Comparison of ENCODE assay signal across 8 cellular contexts in genomic region chr14:74945261-74945851, GRCh38. TPM values are rescaled to one million over a fixed set of nuclear protein-coding genes. Genes with fewer than 3 reads are reported as not detected.
DNase-seq lines count a peak whose midpoint lies in the region; ATAC-seq, FAIRE-seq and TF ChIP-seq lines count a peak whose summit lies in the region.

No MANE protein-coding gene starts in this region.

- DNase-seq in SKM-1 treated with dmso at 0.1 percent for 144 hours (lab: John Stamatoyannopoulos, UW; ENCODE audit: unreplicated experiment) (peak; percentile 20), SKM-1 (lab: John Stamatoyannopoulos, UW; ENCODE audit: unreplicated experiment) (no peak), Karpas-422 (peak; percentile 86), brain microvascular endothelial cell (no peak), nephron progenitor cell (peak; percentile 72), RCC 7860 (ENCODE audit: low spot score) (no peak), small intestine (no peak)

- H3K9me3 ChIP-seq in Karpas-422 (ENCODE audit: low read length): no peaks in the 10 kb centered on the region
- no peaks in the 10 kb centered on the region for H3K9me3 ChIP-seq in small intestine (ENCODE audit: control insufficient read depth, low read depth)

- H3K27ac ChIP-seq in Karpas-422 (ENCODE audit: low read length) (peak overlapping the region; percentile 75), brain microvascular endothelial cell (no peak overlapping the region), small intestine (ENCODE audit: low read depth in 1 of 2, low read length in 1 of 2) (no peak overlapping the region)

- H3K36me3 ChIP-seq in Karpas-422 (ENCODE audit: insufficient read depth, low read length): no peaks in the 10 kb centered on the region
- H3K36me3 ChIP-seq in brain microvascular endothelial cell (replicated peaks): no peaks in the 10 kb centered on the region
- H3K36me3 ChIP-seq in small intestine (ENCODE audit: control insufficient read depth in 2 of 2, insufficient read depth in 2 of 2, low read length in 2 of 2): no peaks in the 10 kb centered on the region

- peak overlapping the region; percentile 70 for H3K4me2 ChIP-seq in Karpas-422 (ENCODE audit: low read depth, low read length, poor library complexity, severe bottlenecking)

- ATAC-seq in activated CD4-positive, CD25-positive, alpha-beta regulatory T cell treated with anti-CD3 and anti-CD28 coated beads, Interleukin-2, amount 50 U/mL, for 24 hours: no peak

- peaks cover 18% of the 10 kb centered on the region for H3K36me3 Mint-ChIP-seq in nephron progenitor cell (ENCODE audit: low read depth)

- H3K4me1 ChIP-seq in Karpas-422 (ENCODE audit: low read length) (peaks cover 64% of the 10 kb centered on the region), small intestine (ENCODE audit: control insufficient read depth in 2 of 2, insufficient read depth in 1 of 2, low read depth in 1 of 2, low read length in 1 of 2) (no peaks in the 10 kb centered on the region)

- 75 to 82% (median 77%) methylated on average over 17 of the region's 17 CpGs for WGBS in small intestine, 3 donors

- H3K9ac ChIP-seq in Karpas-422 (ENCODE audit: low read length): peak overlapping the region; percentile 72

- no peaks in the 10 kb centered on the region for H3K9me3 Mint-ChIP-seq in nephron progenitor cell

- peak; percentile 79 for TF ChIP-seq CTCF in brain microvascular endothelial cell (IDR thresholded peaks at IDR 0.05; ENCODE audit: low read depth, low read length, missing control alignments)
- TF ChIP-seq CTCF in nephron progenitor cell (IDR thresholded peaks at IDR 0.05): peak; percentile 61

- peaks cover 48% of the 10 kb centered on the region for H3K4me1 Mint-ChIP-seq in nephron progenitor cell

- H3K4me3 Mint-ChIP-seq in nephron progenitor cell: no peak overlapping the region

- no peak for FAIRE-seq in RCC 7860 (lab: Jason Lieb, UNC)
- FAIRE-seq in small intestine (lab: Jason Lieb, UNC): no peak

- in situ Hi-C loops in brain microvascular endothelial cell (cut with HindIII; ENCODE audit: low pct_ligation_motif_present, low sequenced_read_pairs): no loop called here

- no peaks in the 10 kb centered on the region for H4K20me1 ChIP-seq in Karpas-422 (ENCODE audit: insufficient read depth, low read depth, low read length)

- no peaks in the 10 kb centered on the region for H3K79me2 ChIP-seq in Karpas-422 (ENCODE audit: low read length)

- H3K4me3 ChIP-seq in Karpas-422 (ENCODE audit: low read length) (peak overlapping the region; percentile 63), brain microvascular endothelial cell (ENCODE audit: low read depth, low read length) (no peak overlapping the region), small intestine (ENCODE audit: low read depth in 1 of 2, low read length in 2 of 2) (no peak overlapping the region)

- peak overlapping the region; percentile 52 for H2AFZ ChIP-seq in Karpas-422 (ENCODE audit: low read length)

- H3K27me3 ChIP-seq in Karpas-422 (ENCODE audit: low read length): no peaks in the 10 kb centered on the region
- no peaks in the 10 kb centered on the region for H3K27me3 ChIP-seq in brain microvascular endothelial cell (replicated peaks)
- no peaks in the 10 kb centered on the region for H3K27me3 ChIP-seq in small intestine (ENCODE audit: control insufficient read depth in 2 of 2, insufficient read depth in 2 of 2, low read length in 2 of 2)

- H3K27me3 Mint-ChIP-seq in nephron progenitor cell (ENCODE audit: low read depth, poor library complexity): no peaks in the 10 kb centered on the region

- no peaks in the 10 kb centered on the region for H3K9me2 ChIP-seq in Karpas-422 (replicated peaks; ENCODE audit: insufficient read depth, low read length)

- no peak overlapping the region for H3K27ac Mint-ChIP-seq in nephron progenitor cell

RNA-seq across cellular contexts. Expression of gene PGF, which starts 10.0 kb away (rescaled TPM):
- 3.5 and 8.3 TPM in 2 replicates for total RNA-seq in Karpas-422 (2014; rRNA removed; shearing (Covaris generic); ENCODE audit: low replicate concordance)
- 10 to 100 TPM in 1 of 3 donors, 1 to 10 TPM in 2; 1.6 to 14.0 (median 3.2) TPM for polyA plus RNA-seq in small intestine

RNA-seq across cellular contexts. Expression of gene RPS6KL1, which starts 22.3 kb away (rescaled TPM):
- total RNA-seq in Karpas-422 (2014; rRNA removed; shearing (Covaris generic); ENCODE audit: low replicate concordance): 34.3 and 60.2 TPM in 2 replicates
- 1 to 10 TPM; 1.8 to 3.5 (median 3.4) TPM for polyA plus RNA-seq in small intestine

RNA-seq across cellular contexts. Expression of gene EIF2B2, which starts 57.4 kb away (rescaled TPM):
- 86.5 and 106 TPM in 2 replicates for total RNA-seq in Karpas-422 (2014; rRNA removed; shearing (Covaris generic); ENCODE audit: low replicate concordance)
- polyA plus RNA-seq in small intestine: 10 to 100 TPM; 41.8 to 50.8 (median 47.8) TPM

Comparison
In these comparisons a context has a peak if more than half of its experiments do, and no peak if none do; other contexts are left out.
1. DNase-seq: peak in SKM-1 treated with dmso at 0.1 percent for 144 hours (single experiment), Karpas-422 (single experiment) and nephron progenitor cell (single experiment); none in SKM-1 (single experiment), brain microvascular endothelial cell (single experiment), RCC 7860 (single experiment) and small intestine (single experiment).